13 cellular contexts compared by ENCODE assay signal in genomic region chr6:34928220-34928619, GRCh38.
"Had no signal": no experiment of that assay in that cellular context is flagged by ENCODE, and none has a peak within 500 bp of the region (broad histone marks: within the 10 kb centered on the region; RNA-seq: fewer than 3 reads in every experiment).

No MANE protein-coding gene starts in this region.

- H3K27ac ChIP-seq: dorsolateral prefrontal cortex, esophagus squamous epithelium, ovary had no signal

- H3K9me3 Mint-ChIP-seq: activated CD4-positive, alpha-beta memory T cell treated with anti-CD3 and anti-CD28 coated beads, Interleukin-2, amount 10 ng/mL, durations not matched to agents 7 days and 5 days; activated naive CD8-positive, alpha-beta T cell treated with anti-CD3 and anti-CD28 coated beads, Interleukin-2, amount 10 ng/mL, durations not matched to agents 7 days and 5 days; activated T-cell treated with anti-CD3 and anti-CD28 coated beads, Interleukin-2, amount 50 U/mL, for 72 hours had no signal

- DNase-seq: activated CD4-positive, alpha-beta memory T cell treated with anti-CD3 and anti-CD28 coated beads, Interleukin-2, amount 10 ng/mL, durations not matched to agents 7 days and 5 days; activated CD4-positive, alpha-beta T cell treated with anti-CD3 and anti-CD28 coated beads for 36 hours; activated naive CD8-positive, alpha-beta T cell treated with anti-CD3 and anti-CD28 coated beads, Interleukin-2, amount 10 ng/mL, durations not matched to agents 7 days and 5 days; activated T-cell treated with anti-CD3 and anti-CD28 coated beads, Interleukin-2, amount 50 U/mL, for 72 hours; anterior cingulate cortex; dorsolateral prefrontal cortex; esophagus squamous epithelium; foreskin fibroblast; ovary; stimulated activated CD4-positive, alpha-beta T cell treated with anti-CD3 and anti-CD28 coated beads, Interleukin-12 subunit alpha, Interleukin-12 subunit beta, amount 100 ng/mL, for 4 hours; stimulated activated naive CD8-positive, alpha-beta T cell treated with anti-CD3 and anti-CD28 coated beads, Interleukin-15, Interleukin-2, amounts not matched to agents 100 U/mL and 50 U/mL, for 24 hours; T-helper 2 cell had no signal

- H3K27ac Mint-ChIP-seq: activated CD4-positive, alpha-beta memory T cell treated with anti-CD3 and anti-CD28 coated beads, Interleukin-2, amount 10 ng/mL, durations not matched to agents 7 days and 5 days; activated CD4-positive, alpha-beta T cell treated with anti-CD3 and anti-CD28 coated beads for 36 hours; activated naive CD8-positive, alpha-beta T cell treated with anti-CD3 and anti-CD28 coated beads, Interleukin-2, amount 10 ng/mL, durations not matched to agents 7 days and 5 days; activated T-cell treated with anti-CD3 and anti-CD28 coated beads, Interleukin-2, amount 50 U/mL, for 72 hours had no signal

- H3K4me3 ChIP-seq: dorsolateral prefrontal cortex, esophagus squamous epithelium, ovary had no signal

- H3K36me3 Mint-ChIP-seq: activated naive CD8-positive, alpha-beta T cell treated with anti-CD3 and anti-CD28 coated beads, Interleukin-2, amount 10 ng/mL, durations not matched to agents 7 days and 5 days had no signal

- H3K36me3 ChIP-seq: esophagus squamous epithelium, ovary had no signal

- H3K4me3 Mint-ChIP-seq: activated CD4-positive, alpha-beta memory T cell treated with anti-CD3 and anti-CD28 coated beads, Interleukin-2, amount 10 ng/mL, durations not matched to agents 7 days and 5 days; activated CD4-positive, alpha-beta T cell treated with anti-CD3 and anti-CD28 coated beads for 36 hours; activated naive CD8-positive, alpha-beta T cell treated with anti-CD3 and anti-CD28 coated beads, Interleukin-2, amount 10 ng/mL, durations not matched to agents 7 days and 5 days; activated T-cell treated with anti-CD3 and anti-CD28 coated beads, Interleukin-2, amount 50 U/mL, for 72 hours had no signal

- H3K27me3 ChIP-seq: dorsolateral prefrontal cortex, esophagus squamous epithelium, ovary had no signal

- ATAC-seq: activated CD4-positive, alpha-beta T cell treated with anti-CD3 and anti-CD28 coated beads for 36 hours; activated T-cell treated with anti-CD3 and anti-CD28 coated beads, Interleukin-2, amount 50 U/mL, for 72 hours; left lobe of liver; stimulated activated naive CD8-positive, alpha-beta T cell treated with anti-CD3 and anti-CD28 coated beads, Interleukin-15, Interleukin-2, amounts not matched to agents 100 U/mL and 50 U/mL, for 24 hours had no signal

- H3K4me1 ChIP-seq: esophagus squamous epithelium had no signal

- H3K27me3 Mint-ChIP-seq: activated CD4-positive, alpha-beta T cell treated with anti-CD3 and anti-CD28 coated beads for 36 hours had no signal

- H3K4me1 Mint-ChIP-seq: activated CD4-positive, alpha-beta memory T cell treated with anti-CD3 and anti-CD28 coated beads, Interleukin-2, amount 10 ng/mL, durations not matched to agents 7 days and 5 days; activated CD4-positive, alpha-beta T cell treated with anti-CD3 and anti-CD28 coated beads for 36 hours had no signal

- H3K9me3 ChIP-seq: esophagus squamous epithelium, ovary had no signal
